In the genomic region with DNA sequence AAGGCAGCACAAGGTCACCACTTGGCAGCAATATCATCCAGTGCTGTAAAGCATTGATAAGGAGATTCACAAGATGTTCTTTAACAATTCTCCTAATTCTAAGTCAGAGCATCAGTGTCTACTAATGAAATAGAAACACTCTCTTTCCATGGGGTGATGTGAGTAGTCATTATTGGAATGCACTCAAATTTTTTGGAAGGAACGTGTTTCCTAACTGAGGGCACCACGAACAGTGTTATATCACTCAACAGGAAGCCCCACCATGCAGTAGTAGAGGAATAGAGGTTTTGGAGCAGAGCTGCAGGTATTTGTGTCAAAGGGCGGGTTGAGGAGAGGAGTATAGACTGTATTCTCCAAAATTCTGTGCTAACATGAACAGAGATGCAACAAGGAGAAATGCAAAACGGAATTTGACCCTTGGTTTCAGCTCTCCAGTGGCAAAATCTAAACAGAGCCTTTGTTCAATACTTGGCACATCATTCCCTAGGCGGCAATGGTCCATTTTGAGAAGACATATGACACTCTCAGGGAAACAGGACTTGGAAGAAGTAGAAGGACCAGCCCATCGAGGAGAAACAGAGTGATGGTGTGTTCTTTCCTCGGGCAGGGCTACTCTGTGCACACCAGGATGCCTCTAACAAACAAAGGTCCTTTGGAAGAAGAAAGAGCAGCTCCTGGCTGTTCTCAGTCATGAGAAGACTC, we compare ENCODE assay signal across 18 cellular contexts.
DNase-seq lines count a peak whose midpoint lies in the region; ATAC-seq and TF ChIP-seq lines count a peak whose summit lies in the region.
"Had no signal": no experiment of that assay in that cellular context is flagged by ENCODE, and none has a peak within 500 bp of the region (broad histone marks: within the 10 kb centered on the region; RNA-seq: fewer than 3 reads in every experiment).

No MANE protein-coding gene starts in this region.

- no peaks in the 10 kb centered on the region for H3K4me1 Mint-ChIP-seq in naive thymus-derived CD8-positive, alpha-beta T cell
- H3K4me1 Mint-ChIP-seq: activated CD4-positive, alpha-beta T cell treated with anti-CD3 and anti-CD28 coated beads for 36 hours; B cell had no signal

- no peak for ATAC-seq in naive thymus-derived CD8-positive, alpha-beta T cell
- ATAC-seq: activated CD4-positive, alpha-beta T cell treated with anti-CD3 and anti-CD28 coated beads for 36 hours; Panc1 had no signal

- peaks cover 0 to 13% (median 4%) of the 10 kb centered on the region in 9 donors for H3K9me3 Mint-ChIP-seq in naive thymus-derived CD8-positive, alpha-beta T cell
- H3K9me3 Mint-ChIP-seq: stimulated activated naive CD8-positive, alpha-beta T cell treated with anti-CD3 and anti-CD28 coated beads, Interleukin-15, Interleukin-2, amounts not matched to agents 100 ng/mL and 50 ng/mL, for 24 hours had no signal

- in situ Hi-C loops in transverse colon (cut with MboI; ENCODE audit: low pct_ligation_motif_present in 1 of 4, low pct_unique_long_range_greater_than_20kb in 1 of 4, low sequenced_read_pairs in 3 of 4): no loop called here

- POLR2A ChIA-PET in PC-9 (lab: Charles Lee; ENCODE audit: unreplicated experiment): no interaction called here
- POLR2A ChIA-PET in naive thymus-derived CD8-positive, alpha-beta T cell (lab: Charles Lee): no interaction called here

- intact Hi-C loops in transverse colon (cut with DNase I; ENCODE audit: low total_unique reads): no loop called here
- intact Hi-C loops in PC-9 (cut with micrococcal nuclease; ENCODE audit: unreplicated experiment): no loop called here
- intact Hi-C loops in esophagus muscularis mucosa (cut with DNase I): no loop called here

- no peak overlapping the region for H3K4me3 Mint-ChIP-seq in naive thymus-derived CD8-positive, alpha-beta T cell
- H3K4me3 Mint-ChIP-seq: activated CD4-positive, alpha-beta T cell treated with anti-CD3 and anti-CD28 coated beads for 36 hours; B cell; stimulated activated naive CD8-positive, alpha-beta T cell treated with anti-CD3 and anti-CD28 coated beads, Interleukin-15, Interleukin-2, amounts not matched to agents 100 ng/mL and 50 ng/mL, for 24 hours had no signal

- no peak for TF ChIP-seq CTCF in transverse colon (IDR thresholded peaks at IDR 0.05)
- no peak for TF ChIP-seq CTCF in PC-9 (conservative IDR thresholded peaks at IDR 0.05)
- TF ChIP-seq CTCF in esophagus muscularis mucosa (IDR thresholded peaks at IDR 0.05): no peak

- no peaks in the 10 kb centered on the region for H3K79me2 ChIP-seq in PC-9 (ENCODE audit: low read depth)

- no TSS peak for BruUV-seq in PC-9 (replicated peaks; lab: Mats Ljungman, UMichigan)

- H3K4me1 ChIP-seq in transverse colon (peaks cover 0 to 4% (median 0%) of the 10 kb centered on the region in 4 donors), PC-9 (replicated peaks; ENCODE audit: insufficient read depth) (no peaks in the 10 kb centered on the region), esophagus muscularis mucosa (no peaks in the 10 kb centered on the region)
- H3K4me1 ChIP-seq: colonic mucosa had no signal

- H3K9me3 ChIP-seq in transverse colon (no peaks in the 10 kb centered on the region), PC-9 (ENCODE audit: insufficient read depth, low read depth) (no peaks in the 10 kb centered on the region), esophagus muscularis mucosa (no peaks in the 10 kb centered on the region)
- H3K9me3 ChIP-seq: colonic mucosa, SK-N-SH had no signal

- H3F3A ChIP-seq in PC-9 (ENCODE audit: insufficient read depth, low read depth): no peaks in the 10 kb centered on the region

- peaks cover 11 to 12% (median 11%) of the 10 kb centered on the region in 5 donors for H3K27me3 Mint-ChIP-seq in naive thymus-derived CD8-positive, alpha-beta T cell

- TF ChIP-seq POLR2A in transverse colon (IDR thresholded peaks at IDR 0.05): no peak
- TF ChIP-seq POLR2A in esophagus muscularis mucosa (IDR thresholded peaks at IDR 0.05; ENCODE audit: low read depth): no peak

- no peaks in the 10 kb centered on the region for H3K9me2 ChIP-seq in PC-9 (ENCODE audit: insufficient read depth)
- H3K9me2 ChIP-seq: SK-N-SH had no signal

- H2AFZ ChIP-seq in PC-9: no peak overlapping the region

- CTCF ChIA-PET in PC-9 (lab: Charles Lee): interaction anchor here (0.7 kb wide), 1 partner anchor 13 kb away, joined by 3 read pairs; no protein-coding TSS in a partner anchor

- H3K27me3 ChIP-seq in transverse colon (no peaks in the 10 kb centered on the region), PC-9 (ENCODE audit: insufficient read depth, low read depth) (no peaks in the 10 kb centered on the region), esophagus muscularis mucosa (no peaks in the 10 kb centered on the region)
- H3K27me3 ChIP-seq: colonic mucosa had no signal

- TF ChIP-seq EP300 in transverse colon (IDR thresholded peaks at IDR 0.05; ENCODE audit: low read depth) (no peak), esophagus muscularis mucosa (IDR thresholded peaks at IDR 0.05) (no peak)

- H3K27ac ChIP-seq in angular gyrus (ENCODE audit: low read depth, low read length) (peak overlapping the region; percentile 57), transverse colon (no peak overlapping the region), PC-9 (no peak overlapping the region), esophagus muscularis mucosa (replicated peaks in 1 of 4) (no peak overlapping the region)
- H3K27ac ChIP-seq: colonic mucosa had no signal

- H3K4me2 ChIP-seq in PC-9: no peak overlapping the region
- H3K4me2 ChIP-seq: SK-N-SH had no signal

- peaks cover 0 to 12% (median 0%) of the 10 kb centered on the region in 3 donors for H3K36me3 Mint-ChIP-seq in naive thymus-derived CD8-positive, alpha-beta T cell

- no peak overlapping the region for H3K27ac Mint-ChIP-seq in naive thymus-derived CD8-positive, alpha-beta T cell
- H3K27ac Mint-ChIP-seq: activated CD4-positive, alpha-beta T cell treated with anti-CD3 and anti-CD28 coated beads for 36 hours; B cell; stimulated activated naive CD8-positive, alpha-beta T cell treated with anti-CD3 and anti-CD28 coated beads, Interleukin-15, Interleukin-2, amounts not matched to agents 100 ng/mL and 50 ng/mL, for 24 hours had no signal

- DNase-seq in EL (peak; percentile 67), globus pallidus (ENCODE audit: low spot score) (peak; percentile 93), putamen (ENCODE audit: low spot score) (peak; percentile 92), transverse colon (no peak), PC-9 (no peak), esophagus muscularis mucosa (ENCODE audit: extremely low spot score) (no peak)
- DNase-seq in naive thymus-derived CD8-positive, alpha-beta T cell: no peak
- DNase-seq: activated CD4-positive, alpha-beta T cell treated with anti-CD3 and anti-CD28 coated beads for 36 hours; colonic mucosa; GDM1; islet precursor cell; mesendoderm; NCI-H2081 treated with DMSO at 0.1 percent for 48 hours; SK-N-SH had no signal

- 38 to 50% methylated on average over 3 to 7 of the region's 7 CpGs for WGBS in transverse colon (ENCODE audit: low coverage in 1 of 2), 2 donors
- WGBS in esophagus muscularis mucosa: 68% methylated on average over 7 of the region's 7 CpGs

- H3K36me3 ChIP-seq in transverse colon (no peaks in the 10 kb centered on the region), PC-9 (ENCODE audit: low read depth) (no peaks in the 10 kb centered on the region), esophagus muscularis mucosa (no peaks in the 10 kb centered on the region)
- H3K36me3 ChIP-seq: colonic mucosa had no signal

- H4K20me1 ChIP-seq in PC-9 (ENCODE audit: insufficient read depth): no peaks in the 10 kb centered on the region

- no peak overlapping the region for H3K4me3 ChIP-seq in transverse colon
- no peak overlapping the region for H3K4me3 ChIP-seq in PC-9
- no peak overlapping the region for H3K4me3 ChIP-seq in esophagus muscularis mucosa
- H3K4me3 ChIP-seq: colonic mucosa had no signal

Comparison
In these comparisons a context has a peak if more than half of its experiments do, and no peak if none do; other contexts are left out.
1. DNase-seq: peak in EL (single experiment), globus pallidus (single experiment) and putamen (single experiment); none in transverse colon (single experiment), PC-9 (0 of 2), esophagus muscularis mucosa (single experiment) and naive thymus-derived CD8-positive, alpha-beta T cell (0 of 10).